Comparison of ENCODE assay signal across 11 cellular contexts in genomic region chr4:94454405-94454804, GRCh38. TPM values are rescaled to one million over a fixed set of nuclear protein-coding genes. Genes with fewer than 3 reads are reported as not detected.
A peak's percentile ranks its signal among the peaks of the same experiment; 100 is the strongest.
DNase-seq lines count a peak whose midpoint lies in the region; ATAC-seq, FAIRE-seq and TF ChIP-seq lines count a peak whose summit lies in the region.
"Had no signal": no experiment of that assay in that cellular context is flagged by ENCODE, and none has a peak within 500 bp of the region (broad histone marks: within the 10 kb centered on the region; RNA-seq: fewer than 3 reads in every experiment).

No MANE protein-coding gene starts in this region.

- peak overlapping the region; percentile 59 for H2BK5ac ChIP-seq in IMR-90 (ENCODE audit: low read depth, low read length, poor library complexity, severe bottlenecking)

- peak overlapping the region; percentile 10; the same call in 1 of the 2 replicates for H2AK5ac ChIP-seq in IMR-90 (ENCODE audit: low read depth, low read length)

- H3K27me3 ChIP-seq in IMR-90 (ENCODE audit: control insufficient read depth, insufficient read depth, low read length) (no peaks in the 10 kb centered on the region), body of pancreas (no peaks in the 10 kb centered on the region), subcutaneous abdominal adipose tissue (ENCODE audit: control insufficient read depth in 5 of 5, insufficient read depth in 4 of 5, low read length in 5 of 5) (no peaks in the 10 kb centered on the region)

- H2BK120ac ChIP-seq in IMR-90 (ENCODE audit: low read depth, low read length), result no peak overlapping the region

- peaks cover 3 to 27% of the 10 kb centered on the region in 2 experiments; a peak in 3 of 4 replicates for H3K79me1 ChIP-seq in IMR-90 (ENCODE audit: low read depth in 1 of 2, low read length in 2 of 2)

- TF ChIP-seq CTCF in IMR-90 (conservative IDR thresholded peaks at IDR 0.05; ENCODE audit: low read depth, low read length), result no peak
- TF ChIP-seq CTCF in body of pancreas (IDR thresholded peaks at IDR 0.05), result no peak
- no peak for TF ChIP-seq CTCF in kidney (IDR thresholded peaks at IDR 0.05; ENCODE audit: borderline replicate concordance, extremely low read depth, insufficient read depth)

- H3K9ac ChIP-seq in IMR-90 (ENCODE audit: low read depth, low read length) (no peak overlapping the region), kidney (ENCODE audit: low read length in 2 of 2) (peak overlapping the region in 1 of 2 donors; percentile 48), subcutaneous abdominal adipose tissue (ENCODE audit: low read length in 5 of 5) (peak overlapping the region in 2 of 5 donors; percentile 44 to 97)

- H3K4me3 ChIP-seq in IMR-90 (ENCODE audit: insufficient read depth, low read depth, low read length) (no peak overlapping the region), body of pancreas (no peak overlapping the region), kidney (ENCODE audit: low read length in 2 of 2) (peak overlapping the region; percentile 53 to 58), subcutaneous abdominal adipose tissue (ENCODE audit: low read depth in 1 of 5, low read length in 5 of 5) (peak overlapping the region in 4 of 5 donors; percentile 24 to 93 (median 54))

- H3K9me1 ChIP-seq in IMR-90 (ENCODE audit: insufficient read depth, low read length), result peaks cover 5% of the 10 kb centered on the region

- H3K27ac ChIP-seq in IMR-90 (ENCODE audit: insufficient read depth, low read length) (no peak overlapping the region), body of pancreas (peak overlapping the region; percentile 52 to 98 (median 95)), kidney (ENCODE audit: low read depth in 2 of 2, low read length in 2 of 2) (peak overlapping the region; percentile 45 to 77), subcutaneous abdominal adipose tissue (ENCODE audit: low read depth, low read length) (peak overlapping the region; percentile 94)

- H3K27ac Mint-ChIP-seq in activated naive CD4-positive, alpha-beta T cell treated with anti-CD3 and anti-CD28 coated beads, Interleukin-2, amount 50 U/mL, for 72 hours, result no peak overlapping the region

- intact Hi-C loops in IMR-90 (cut with micrococcal nuclease) (loop anchor here (5.0 kb wide), 2 partner anchors 123 to 667 kb away; no protein-coding TSS in a partner anchor), body of pancreas (cut with DNase I) (no loop called here), kidney (cut with DNase I) (no loop called here)

- no TSS peak for BruUV-seq in IMR-90 (replicated peaks; lab: Mats Ljungman, UMichigan)

- H2AFZ ChIP-seq in IMR-90 (replicated peaks; ENCODE audit: low read length, poor library complexity), result no peak overlapping the region

- H3K4me1 ChIP-seq in IMR-90 (ENCODE audit: control insufficient read depth, insufficient read depth, low read length), result peaks cover 6% of the 10 kb centered on the region
- H3K4me1 ChIP-seq in body of pancreas, result peaks cover 42% of the 10 kb centered on the region
- peaks cover 0 to 22% of the 10 kb centered on the region in 2 donors for H3K4me1 ChIP-seq in kidney (ENCODE audit: control insufficient read depth in 1 of 2, insufficient read depth in 1 of 2, low read depth in 1 of 2, low read length in 2 of 2)
- H3K4me1 ChIP-seq in subcutaneous abdominal adipose tissue (ENCODE audit: control insufficient read depth in 5 of 5, insufficient read depth in 5 of 5, low read length in 5 of 5), result peaks cover 7 to 64% (median 49%) of the 10 kb centered on the region in 5 donors

- H4K20me1 ChIP-seq in IMR-90 (ENCODE audit: insufficient read depth, low read length), result peaks cover 26% of the 10 kb centered on the region; the same call in 1 of the 2 replicates

- H3K18ac ChIP-seq in IMR-90 (ENCODE audit: low read depth, low read length), result no peak overlapping the region; the same call in 1 of the 2 replicates

- in situ Hi-C loops in IMR-90 (cut with MboI; ENCODE audit: low sequenced_read_pairs), result no loop called here

- H3K9me3 ChIP-seq in IMR-90 (ENCODE audit: control insufficient read depth, insufficient read depth, low read length) (no peaks in the 10 kb centered on the region), body of pancreas (no peaks in the 10 kb centered on the region), kidney (ENCODE audit: control insufficient read depth in 1 of 2, low read length in 2 of 2) (no peaks in the 10 kb centered on the region), subcutaneous abdominal adipose tissue (ENCODE audit: control insufficient read depth in 5 of 5, low read length in 5 of 5) (no peaks in the 10 kb centered on the region)

- CTCF ChIA-PET in IMR-90 (lab: Yijun Ruan, JAX), result interaction anchor here (2.5 kb wide), 1 partner anchor 47 kb away, joined by 6 read pairs; no protein-coding TSS in a partner anchor

- H2BK20ac ChIP-seq in IMR-90 (ENCODE audit: low read depth, low read length), result no peak overlapping the region

- H3K4ac ChIP-seq in IMR-90 (ENCODE audit: low read depth, low read length), result no peak overlapping the region

- H4K5ac ChIP-seq in IMR-90 (ENCODE audit: low read depth, low read length), result no peak overlapping the region

- WGBS in IMR-90 (ENCODE audit: extremely low coverage in 2 of 2, insufficient read length in 1 of 2), 2 experiments, result 83% methylated on average over 1 of the region's 2 CpGs; no CpG with 5 or more reads in 1 of the 2 experiments
- WGBS in body of pancreas, 2 donors, result 10 to 15% methylated on average over 2 of the region's 2 CpGs

- peak overlapping the region; percentile 58 for H3K4me2 ChIP-seq in IMR-90 (ENCODE audit: low read depth, low read length)

- ATAC-seq in IMR-90 (ENCODE audit: low read depth), result no peak
- no peak for ATAC-seq in body of pancreas
- ATAC-seq in HG02642 (IDR thresholded peaks at IDR 0.05; ENCODE audit: poor library complexity, unreplicated experiment), result no peak
- ATAC-seq in GM18867 (IDR thresholded peaks at IDR 0.05; ENCODE audit: unreplicated experiment), result no peak
- ATAC-seq in activated naive CD4-positive, alpha-beta T cell treated with anti-CD3 and anti-CD28 coated beads, Interleukin-2, amount 50 U/mL, for 72 hours, result no peak

- H4K91ac ChIP-seq in IMR-90 (ENCODE audit: insufficient read depth, low read depth, low read length), result no peak overlapping the region

- H3K36me3 ChIP-seq in IMR-90 (ENCODE audit: control insufficient read depth, insufficient read depth, low read length) (peaks cover 3% of the 10 kb centered on the region; the same call in 1 of the 2 replicates), body of pancreas (replicated peaks in 1 of 2; ENCODE audit: insufficient read depth in 1 of 2, low read depth in 2 of 2) (peaks cover 0 to 2% of the 10 kb centered on the region in 2 donors), kidney (ENCODE audit: control insufficient read depth in 1 of 2, insufficient read depth in 2 of 2, low read length in 2 of 2) (no peaks in the 10 kb centered on the region), subcutaneous abdominal adipose tissue (ENCODE audit: control insufficient read depth in 5 of 5, insufficient read depth in 5 of 5, low read length in 5 of 5) (peaks cover 0 to 4% (median 0%) of the 10 kb centered on the region in 5 donors)

- TF ChIP-seq RAD21 in IMR-90 (IDR thresholded peaks at IDR 0.05; ENCODE audit: low read length), result no peak

- TF ChIP-seq POLR2A in IMR-90 (IDR thresholded peaks at IDR 0.05; ENCODE audit: low read depth, low read length) (no peak), body of pancreas (IDR thresholded peaks at IDR 0.05) (no peak)

- no peak for FAIRE-seq in kidney (lab: Jason Lieb, UNC)
- FAIRE-seq: GM19239 had no signal

- POLR2A ChIA-PET in IMR-90 (lab: Charles Lee; ENCODE audit: unreplicated experiment), result no interaction called here

- no peak overlapping the region for H2AK9ac ChIP-seq in IMR-90 (replicated peaks; ENCODE audit: low read depth, low read length, poor library complexity)

- H3K9me3 Mint-ChIP-seq in activated naive CD4-positive, alpha-beta T cell treated with anti-CD3 and anti-CD28 coated beads, Interleukin-2, amount 50 U/mL, for 72 hours, result no peaks in the 10 kb centered on the region

- H3K23ac ChIP-seq in IMR-90 (ENCODE audit: low read depth, low read length), result no peak overlapping the region

- H3K36me3 Mint-ChIP-seq in activated naive CD4-positive, alpha-beta T cell treated with anti-CD3 and anti-CD28 coated beads, Interleukin-2, amount 50 U/mL, for 72 hours, result no peaks in the 10 kb centered on the region

- H3K14ac ChIP-seq in IMR-90 (replicated peaks; ENCODE audit: low read depth, low read length), result peak overlapping the region; percentile 33; the same call in 1 of the 2 replicates

- dilution Hi-C loops in IMR-90 (cut with HindIII; ENCODE audit: low sequenced_read_pairs, unreplicated experiment), result no loop called here

- H2BK15ac ChIP-seq in IMR-90 (ENCODE audit: low read depth, low read length), result no peak overlapping the region; the same call in 2 of the 3 replicates

- no peak overlapping the region for H3K56ac ChIP-seq in IMR-90 (ENCODE audit: extremely low read depth, insufficient read depth, low read length)

- H4K8ac ChIP-seq in IMR-90 (ENCODE audit: low read depth in 2 of 2, low read length in 2 of 2), result no peak overlapping the region

- DNase-seq in IMR-90, result peak; percentile 15
- DNase-seq in body of pancreas, result no peak
- no peak for DNase-seq in kidney
- DNase-seq in NCI-H2171 treated with DMSO at 0.1 percent for 48 hours (lab: John Stamatoyannopoulos, UW), result no peak
- DNase-seq in activated naive CD4-positive, alpha-beta T cell treated with anti-CD3 and anti-CD28 coated beads, Interleukin-2, amount 50 U/mL, for 72 hours (ENCODE audit: low spot score in 2 of 2), result no peak
- DNase-seq: hippocampal formation, NCI-H1436 treated with DMSO at 0.1 percent for 48 hours had no signal

TF ChIP-seq in IMR-90, 13 proteins besides CTCF, POLR2A, EP300 and RAD21 (continues in another document):
- TF ChIP-seq MAZ (IDR thresholded peaks at IDR 0.05; ENCODE audit: borderline replicate concordance, low read depth, low read length) (no peak), MAFK (IDR thresholded peaks at IDR 0.05; ENCODE audit: low read depth, low read length) (no peak), FOS (IDR thresholded peaks at IDR 0.05; ENCODE audit: low read depth, low read length) (no peak), BHLHE40 (IDR thresholded peaks at IDR 0.05; ENCODE audit: low read depth, low read length) (no peak)

RNA-seq across cellular contexts. Expression of gene PDLIM5, which starts 2.7 kb away (rescaled TPM):
- total RNA-seq in IMR-90 (2012; rRNA removed), result 159 and 188 TPM in 2 replicates
- polyA plus RNA-seq in IMR-90 (2012; rRNA removed), result 96.5 and 98.9 TPM in 2 replicates
- polyA plus RNA-seq in IMR-90 (2012; cell fraction: cytosol; rRNA removed), result 50.8 and 51.2 TPM in 2 replicates
- polyA plus RNA-seq in IMR-90 (2012; cell fraction: nucleus; rRNA removed; ENCODE audit: low replicate concordance), result 53.9 and 106 TPM in 2 replicates
- 10 to 100 TPM; 44.2 to 70.3 TPM for total RNA-seq in body of pancreas
- total RNA-seq in kidney, result 167 TPM
- 24.3 TPM for polyA plus RNA-seq in kidney (ENCODE audit: insufficient read depth, low read depth, low replicate concordance)
- 10 to 100 TPM; 18.6 to 21.8 TPM for total RNA-seq in activated naive CD4-positive, alpha-beta T cell treated with anti-CD3 and anti-CD28 coated beads, Interleukin-2, amount 50 U/mL, for 72 hours

Comparison
In these comparisons a context has a peak if more than half of its experiments do, and no peak if none do; other contexts are left out.
1. H3K4me3 ChIP-seq: peak in kidney (2 of 2) and subcutaneous abdominal adipose tissue (4 of 5); none in IMR-90 (single experiment) and body of pancreas (0 of 2).